Comparison of ENCODE assay signal across 8 cellular contexts in genomic region chr17:44108440-44109311, GRCh38. TPM values are rescaled to one million over a fixed set of nuclear protein-coding genes. Genes with fewer than 3 reads are reported as not detected.
DNase-seq lines count a peak whose midpoint lies in the region; ATAC-seq and TF ChIP-seq lines count a peak whose summit lies in the region.

No MANE protein-coding gene starts in this region.

- intact Hi-C loops in heart left ventricle (cut with DNase I), result no loop called here
- intact Hi-C loops in sciatic nerve (cut with DNase I), result no loop called here

- peak overlapping the region; percentile 11 for H3K4me3 ChIP-seq in WERI-Rb-1 (ENCODE audit: low read depth, low read length)
- H3K4me3 ChIP-seq in heart left ventricle, result peak overlapping the region in 10 of 12 donors; percentile 43 to 71 (median 58)

- no peaks in the 10 kb centered on the region for H3K27me3 ChIP-seq in WERI-Rb-1 (ENCODE audit: insufficient read depth, low read depth, severe bottlenecking)
- H3K27me3 ChIP-seq in heart left ventricle, result no peaks in the 10 kb centered on the region

- TF ChIP-seq POLR2A in heart left ventricle (IDR thresholded peaks at IDR 0.05), result peak in 1 of 2 donors; percentile 52

- ATAC-seq in heart left ventricle (peak; percentile 81 to 82 (median 82)), sciatic nerve (peak; percentile 68), HG03139 (IDR thresholded peaks at IDR 0.05; ENCODE audit: unreplicated experiment) (no peak)

- H3K27ac ChIP-seq in WERI-Rb-1 (peak overlapping the region; percentile 79), heart left ventricle (peak overlapping the region; percentile 65 to 97 (median 93))

- WGBS in heart left ventricle, 4 donors, result 16 to 24% (median 20%) methylated on average over 16 of the region's 16 CpGs

- H3K9me3 ChIP-seq in WERI-Rb-1 (ENCODE audit: severe bottlenecking) (no peaks in the 10 kb centered on the region), heart left ventricle (no peaks in the 10 kb centered on the region)

- in situ Hi-C loops in G401 (cut with HindIII; ENCODE audit: low sequenced_read_pairs), result no loop called here

- DNase-seq in G401 (ENCODE audit: low spot score) (peak; percentile 46), WERI-Rb-1 (peak; percentile 86), heart left ventricle (peak; percentile 88 to 96 (median 90)), sciatic nerve (ENCODE audit: low spot score) (peak; percentile 79), 8988T (no peak), NCI-H128 (lab: John Stamatoyannopoulos, UW; ENCODE audit: unreplicated experiment) (no peak)
- no peak for DNase-seq in stimulated activated CD4-positive, alpha-beta T cell treated with anti-CD3 and anti-CD28 coated beads, Interleukin-12 subunit alpha, Interleukin-12 subunit beta, amount 100 ng/mL, for 4 hours

- TF ChIP-seq CTCF in WERI-Rb-1 (IDR thresholded peaks at IDR 0.05; ENCODE audit: low read depth, low read length), result no peak
- no peak for TF ChIP-seq CTCF in heart left ventricle (IDR thresholded peaks at IDR 0.05)

- H3K36me3 ChIP-seq in WERI-Rb-1 (peaks cover 63% of the 10 kb centered on the region), heart left ventricle (peaks cover 0 to 22% (median 4%) of the 10 kb centered on the region in 9 donors)

- peaks cover 20 to 99% (median 89%) of the 10 kb centered on the region in 12 donors for H3K4me1 ChIP-seq in heart left ventricle

RNA-seq across cellular contexts. Expression of gene HDAC5, which starts 14.8 kb away (rescaled TPM):
- 65.5 and 70.6 TPM in 2 replicates for total RNA-seq in G401 (2014; rRNA removed; shearing (Covaris generic))
- 100 to 1,000 TPM in 2 of 9 donors, 10 to 100 TPM in 7; 54.6 to 283 (median 70.1) TPM for total RNA-seq in heart left ventricle
- polyA plus RNA-seq in heart left ventricle, result 10 to 100 TPM; 64.2 to 91.0 TPM
- total RNA-seq in sciatic nerve, result 63.5 TPM

RNA-seq across cellular contexts. Expression of gene HROB, which starts 33.1 kb away (rescaled TPM):
- total RNA-seq in G401 (2014; rRNA removed; shearing (Covaris generic)), result 7.6 and 9.9 TPM in 2 replicates
- total RNA-seq in heart left ventricle (1 to 10 TPM in 4 of 9 donors, under 1 TPM in 5; 0.47 to 5.8 (median 0.84) TPM), sciatic nerve (0.85 TPM)
- under 1 TPM; 0.34 to 0.42 TPM for polyA plus RNA-seq in heart left ventricle

RNA-seq across cellular contexts. Expression of gene G6PC3, which starts 38.1 kb away (rescaled TPM):
- 18.6 and 23.2 TPM in 2 replicates for total RNA-seq in G401 (2014; rRNA removed; shearing (Covaris generic))
- 10 to 100 TPM; 28.5 to 46.5 (median 36.6) TPM for total RNA-seq in heart left ventricle
- 10 to 100 TPM; 52.4 to 75.1 TPM for polyA plus RNA-seq in heart left ventricle
- total RNA-seq in sciatic nerve, result 38.3 TPM

RNA-seq across cellular contexts. Expression of gene LSM12, which starts 42.2 kb away (rescaled TPM):
- total RNA-seq in G401 (2014; rRNA removed; shearing (Covaris generic)), result 93.5 and 116 TPM in 2 replicates
- 10 to 100 TPM; 38.4 to 55.6 (median 44.1) TPM for total RNA-seq in heart left ventricle
- 10 to 100 TPM; 30.8 to 41.2 TPM for polyA plus RNA-seq in heart left ventricle
- total RNA-seq in sciatic nerve, result 32.5 TPM

Comparison
In these comparisons a context has a peak if more than half of its experiments do, and no peak if none do; other contexts are left out.
1. DNase-seq: peak in G401 (single experiment), WERI-Rb-1 (single experiment), heart left ventricle (5 of 5) and sciatic nerve (single experiment); none in 8988T (single experiment), stimulated activated CD4-positive, alpha-beta T cell treated with anti-CD3 and anti-CD28 coated beads, Interleukin-12 subunit alpha, Interleukin-12 subunit beta, amount 100 ng/mL, for 4 hours (single experiment) and NCI-H128 (single experiment).